ENCODE assay signal across 12 cellular contexts in genomic region chr22:42969348-42969975, GRCh38. TPM values are rescaled to one million over a fixed set of nuclear protein-coding genes. Genes with fewer than 3 reads are reported as not detected.
DNase-seq lines count a peak whose midpoint lies in the region; ATAC-seq and TF ChIP-seq lines count a peak whose summit lies in the region.
"Had no signal": no experiment of that assay in that cellular context is flagged by ENCODE, and none has a peak within 500 bp of the region (broad histone marks: within the 10 kb centered on the region; RNA-seq: fewer than 3 reads in every experiment).

No MANE protein-coding gene starts in this region.

- H4K20me1 ChIP-seq in smooth muscle cell (ENCODE audit: low read depth): peaks cover 73% of the 10 kb centered on the region
- H4K20me1 ChIP-seq in Karpas-422 (ENCODE audit: insufficient read depth, low read depth, low read length): peaks cover 43% of the 10 kb centered on the region

- peak overlapping the region; percentile 75 for H3K27ac ChIP-seq in smooth muscle cell (ENCODE audit: low read depth)
- no peak overlapping the region for H3K27ac ChIP-seq in Karpas-422 (ENCODE audit: low read length)

- H3K4me1 ChIP-seq in smooth muscle cell (ENCODE audit: low read depth) (peaks cover 9% of the 10 kb centered on the region), Karpas-422 (ENCODE audit: low read length) (peaks cover 11% of the 10 kb centered on the region)

- H3K36me3 Mint-ChIP-seq in activated naive CD8-positive, alpha-beta T cell treated with anti-CD3 and anti-CD28 coated beads, Interleukin-2, amount 50 U/mL, for 24 hours (ENCODE audit: low read depth): peaks cover 20% of the 10 kb centered on the region

- H3K9ac ChIP-seq in smooth muscle cell (ENCODE audit: low read depth) (peak overlapping the region; percentile 9), Karpas-422 (ENCODE audit: low read length) (no peak overlapping the region)

- TF ChIP-seq CTCF in GM10266 (IDR thresholded peaks at IDR 0.05; ENCODE audit: control insufficient read depth, insufficient read depth, low read depth, missing control alignments) (no peak), fibroblast of villous mesenchyme (IDR thresholded peaks at IDR 0.05; ENCODE audit: insufficient read depth, low read depth, low read length) (no peak), smooth muscle cell (IDR thresholded peaks at IDR 0.05; ENCODE audit: borderline replicate concordance, insufficient read depth, poor library complexity, severe bottlenecking) (no peak), GM20000 (IDR thresholded peaks at IDR 0.05; ENCODE audit: extremely low read depth, missing control alignments) (no peak)

- H3K36me3 ChIP-seq in smooth muscle cell (ENCODE audit: low read depth) (no peaks in the 10 kb centered on the region), Karpas-422 (ENCODE audit: insufficient read depth, low read length) (no peaks in the 10 kb centered on the region)

- no peak overlapping the region for H3K4me3 Mint-ChIP-seq in activated naive CD8-positive, alpha-beta T cell treated with anti-CD3 and anti-CD28 coated beads, Interleukin-2, amount 50 U/mL, for 24 hours

- H3K27me3 ChIP-seq in smooth muscle cell (ENCODE audit: low read depth): no peaks in the 10 kb centered on the region
- H3K27me3 ChIP-seq in Karpas-422 (ENCODE audit: low read length): no peaks in the 10 kb centered on the region

- H3K79me2 ChIP-seq in smooth muscle cell (ENCODE audit: low read depth): peaks cover 81% of the 10 kb centered on the region
- no peaks in the 10 kb centered on the region for H3K79me2 ChIP-seq in Karpas-422 (ENCODE audit: low read length)

- H3K27me3 Mint-ChIP-seq in activated naive CD8-positive, alpha-beta T cell treated with anti-CD3 and anti-CD28 coated beads, Interleukin-2, amount 50 U/mL, for 24 hours: no peaks in the 10 kb centered on the region

- H3K4me2 ChIP-seq in smooth muscle cell (no peak overlapping the region), Karpas-422 (ENCODE audit: low read depth, low read length, poor library complexity, severe bottlenecking) (no peak overlapping the region)

- H3K9me3 ChIP-seq in smooth muscle cell (replicated peaks; ENCODE audit: low read depth): no peaks in the 10 kb centered on the region
- H3K9me3 ChIP-seq in Karpas-422 (ENCODE audit: low read length): no peaks in the 10 kb centered on the region

- H3K4me1 Mint-ChIP-seq in activated naive CD8-positive, alpha-beta T cell treated with anti-CD3 and anti-CD28 coated beads, Interleukin-2, amount 50 U/mL, for 24 hours: peaks cover 52% of the 10 kb centered on the region

- H3F3A ChIP-seq in smooth muscle cell (ENCODE audit: low read depth): peaks cover 3% of the 10 kb centered on the region

- H3K4me3 ChIP-seq in fibroblast of villous mesenchyme (ENCODE audit: low read depth, low read length) (no peak overlapping the region), smooth muscle cell (no peak overlapping the region), Karpas-422 (ENCODE audit: low read length) (no peak overlapping the region)

- H3K27ac Mint-ChIP-seq in activated naive CD8-positive, alpha-beta T cell treated with anti-CD3 and anti-CD28 coated beads, Interleukin-2, amount 50 U/mL, for 24 hours: peak overlapping the region; percentile 55

- H3K9me3 Mint-ChIP-seq in activated naive CD8-positive, alpha-beta T cell treated with anti-CD3 and anti-CD28 coated beads, Interleukin-2, amount 50 U/mL, for 24 hours: no peaks in the 10 kb centered on the region

- ATAC-seq in activated naive CD8-positive, alpha-beta T cell treated with anti-CD3 and anti-CD28 coated beads, Interleukin-2, amount 50 U/mL, for 24 hours: no peak
- no peak for ATAC-seq in GM18511 (IDR thresholded peaks at IDR 0.05; ENCODE audit: unreplicated experiment)
- no peak for ATAC-seq in HG02678 (IDR thresholded peaks at IDR 0.05; ENCODE audit: unreplicated experiment)
- ATAC-seq: Right ventricle myocardium inferior had no signal

- H3K9me2 ChIP-seq in Karpas-422 (replicated peaks; ENCODE audit: insufficient read depth, low read length): no peaks in the 10 kb centered on the region

- no peak overlapping the region for H2AFZ ChIP-seq in smooth muscle cell (ENCODE audit: low read depth)
- H2AFZ ChIP-seq in Karpas-422 (ENCODE audit: low read length): no peak overlapping the region

- 74% methylated on average over 12 of the region's 12 CpGs for WGBS in smooth muscle cell (ENCODE audit: low lambda C conversion rate)

- DNase-seq in GM10266 (ENCODE audit: extremely low spot score): peak; percentile 8
- no peak for DNase-seq in activated naive CD8-positive, alpha-beta T cell treated with anti-CD3 and anti-CD28 coated beads, Interleukin-2, amount 50 U/mL, for 24 hours
- peak; percentile 79 for DNase-seq in fibroblast of villous mesenchyme (ENCODE audit: low read depth)
- no peak for DNase-seq in smooth muscle cell (lab: John Stamatoyannopoulos, UW; ENCODE audit: unreplicated experiment)
- no peak for DNase-seq in Karpas-422
- no peak for DNase-seq in GM20000 (ENCODE audit: low spot score)
- DNase-seq: glutamatergic neuron, NCI-H2171, retina had no signal

RNA-seq across cellular contexts. Expression of gene PACSIN2, which starts 45.5 kb away (rescaled TPM):
- total RNA-seq in fibroblast of villous mesenchyme (43.8 and 53.1 TPM in 2 replicates), smooth muscle cell (26.3 and 34.7 TPM in 2 replicates)
- polyA plus RNA-seq in smooth muscle cell: 41.1 and 53.9 TPM in 2 replicates
- 8.3 and 10.9 TPM in 2 replicates for total RNA-seq in Karpas-422 (2014; rRNA removed; shearing (Covaris generic); ENCODE audit: low replicate concordance)

Comparison
In these comparisons a context has a peak if more than half of its experiments do, and no peak if none do; other contexts are left out.
1. DNase-seq: peak in GM10266 (single experiment) and fibroblast of villous mesenchyme (single experiment); none in activated naive CD8-positive, alpha-beta T cell treated with anti-CD3 and anti-CD28 coated beads, Interleukin-2, amount 50 U/mL, for 24 hours (single experiment), smooth muscle cell (single experiment), Karpas-422 (single experiment) and GM20000 (single experiment).